In genomic region chr1:16205891-16206546, GRCh38 we compare ENCODE assay signal across 8 cellular contexts. TPM values are rescaled to one million over a fixed set of nuclear protein-coding genes. Genes with fewer than 3 reads are reported as not detected.
DNase-seq lines count a peak whose midpoint lies in the region; ATAC-seq and TF ChIP-seq lines count a peak whose summit lies in the region.

No MANE protein-coding gene starts in this region.

- no peaks in the 10 kb centered on the region for H3K36me3 Mint-ChIP-seq in activated naive CD4-positive, alpha-beta T cell treated with anti-CD3 and anti-CD28 coated beads for 36 hours (ENCODE audit: low read depth)
- peaks cover 24% of the 10 kb centered on the region for H3K36me3 Mint-ChIP-seq in activated B cell treated with CpG ODN at 0.5 μM for 24 hours (ENCODE audit: low read depth)
- peaks cover 9% of the 10 kb centered on the region for H3K36me3 Mint-ChIP-seq in stimulated activated memory B cell treated with anti-CD40 and anti-IgM and Interleukin-4, amounts not matched to agents 10 μg/mL and 1 μg/mL and 100 μg/mL, for 72 hours

- H3K27ac ChIP-seq in hepatocyte = peak overlapping the region; percentile 69

- no peak for TF ChIP-seq CTCF in activated B cell treated with CpG ODN at 0.5 μM for 24 hours (IDR thresholded peaks at IDR 0.05)
- TF ChIP-seq CTCF in hepatocyte (IDR thresholded peaks at IDR 0.05; ENCODE audit: poor library complexity) = no peak

- H3K9me2 ChIP-seq in hepatocyte (replicated peaks; ENCODE audit: insufficient read depth) = no peaks in the 10 kb centered on the region

- H2AFZ ChIP-seq in hepatocyte = peak overlapping the region; percentile 33

- H3K9me3 ChIP-seq in hepatocyte (ENCODE audit: low read depth) = no peaks in the 10 kb centered on the region

- no peaks in the 10 kb centered on the region for H3K27me3 ChIP-seq in hepatocyte

- peak overlapping the region; percentile 83 for H3K4me3 Mint-ChIP-seq in activated naive CD4-positive, alpha-beta T cell treated with anti-CD3 and anti-CD28 coated beads for 36 hours
- peak overlapping the region; percentile 91 for H3K4me3 Mint-ChIP-seq in activated B cell treated with CpG ODN at 0.5 μM for 24 hours
- peak overlapping the region; percentile 88 for H3K4me3 Mint-ChIP-seq in stimulated activated memory B cell treated with anti-CD40 and anti-IgM and Interleukin-4, amounts not matched to agents 10 μg/mL and 1 μg/mL and 100 μg/mL, for 72 hours

- CTCF ChIA-PET in activated naive CD4-positive, alpha-beta T cell treated with anti-CD3 and anti-CD28 coated beads for 36 hours (lab: Charles Lee) = interaction anchor here (1.2 to 1.7 kb wide), 2 partner anchors 40 to 124 kb away, joined by 3 to 4 read pairs; no protein-coding TSS in a partner anchor
- CTCF ChIA-PET in activated B cell treated with CpG ODN at 0.5 μM for 24 hours (lab: Charles Lee) = interaction anchor here (1.0 to 3.4 kb wide), 2 partner anchors 13 to 38 kb away, joined by 3 to 17 read pairs; no protein-coding TSS in a partner anchor

- no peaks in the 10 kb centered on the region for H3K9me3 Mint-ChIP-seq in activated naive CD4-positive, alpha-beta T cell treated with anti-CD3 and anti-CD28 coated beads for 36 hours
- H3K9me3 Mint-ChIP-seq in activated B cell treated with CpG ODN at 0.5 μM for 24 hours = no peaks in the 10 kb centered on the region
- no peaks in the 10 kb centered on the region for H3K9me3 Mint-ChIP-seq in stimulated activated memory B cell treated with anti-CD40 and anti-IgM and Interleukin-4, amounts not matched to agents 10 μg/mL and 1 μg/mL and 100 μg/mL, for 72 hours

- peak; percentile 1 for ATAC-seq in activated B cell treated with CpG ODN at 0.5 μM for 24 hours (ENCODE audit: low read depth)
- ATAC-seq in stimulated activated memory B cell treated with anti-CD40 and anti-IgM and Interleukin-4, amounts not matched to agents 10 μg/mL and 1 μg/mL and 100 μg/mL, for 72 hours = peak; percentile 6

- peaks cover 5% of the 10 kb centered on the region for H3K79me2 ChIP-seq in hepatocyte

- H3K4me3 ChIP-seq in hepatocyte = peak overlapping the region; percentile 25

- intact Hi-C loops in activated naive CD4-positive, alpha-beta T cell treated with anti-CD3 and anti-CD28 coated beads for 36 hours (cut with micrococcal nuclease) = loop anchor here (1.0 to 2.0 kb wide), 7 partner anchors 11 to 681 kb away; partner anchors contain the start of genes CASP9, DDI2, NECAP2 and SZRD1
- intact Hi-C loops in activated B cell treated with CpG ODN at 0.5 μM for 24 hours (cut with micrococcal nuclease) = loop anchor here (1.0 to 5.0 kb wide), 4 partner anchors 37 to 679 kb away; partner anchors contain the start of genes DNAJC16 and FBXO42

- peak overlapping the region; percentile 87 for H3K27ac Mint-ChIP-seq in activated naive CD4-positive, alpha-beta T cell treated with anti-CD3 and anti-CD28 coated beads for 36 hours
- H3K27ac Mint-ChIP-seq in activated B cell treated with CpG ODN at 0.5 μM for 24 hours = no peak overlapping the region
- H3K27ac Mint-ChIP-seq in stimulated activated memory B cell treated with anti-CD40 and anti-IgM and Interleukin-4, amounts not matched to agents 10 μg/mL and 1 μg/mL and 100 μg/mL, for 72 hours = peak overlapping the region; percentile 83

- H3K4me1 ChIP-seq in hepatocyte (ENCODE audit: insufficient read depth) = peaks cover 26% of the 10 kb centered on the region

- POLR2A ChIA-PET in activated B cell treated with CpG ODN at 0.5 μM for 24 hours (lab: Charles Lee) = interaction anchor here (0.5 to 1.7 kb wide), 4 partner anchors 11 to 501 kb away, joined by 3 to 32 read pairs (median 5); partner anchors contain the start of gene CPLANE2

- H4K20me1 ChIP-seq in hepatocyte (ENCODE audit: insufficient read depth, poor library complexity, severe bottlenecking) = no peaks in the 10 kb centered on the region

- H3K4me1 Mint-ChIP-seq in activated naive CD4-positive, alpha-beta T cell treated with anti-CD3 and anti-CD28 coated beads for 36 hours (ENCODE audit: low read depth) = peaks cover 4% of the 10 kb centered on the region
- peaks cover 3% of the 10 kb centered on the region for H3K4me1 Mint-ChIP-seq in activated B cell treated with CpG ODN at 0.5 μM for 24 hours
- peaks cover 12% of the 10 kb centered on the region for H3K4me1 Mint-ChIP-seq in stimulated activated memory B cell treated with anti-CD40 and anti-IgM and Interleukin-4, amounts not matched to agents 10 μg/mL and 1 μg/mL and 100 μg/mL, for 72 hours

- no peak for DNase-seq in activated naive CD4-positive, alpha-beta T cell treated with anti-CD3 and anti-CD28 coated beads for 36 hours
- no peak for DNase-seq in activated naive CD4-positive, alpha-beta T cell (lab: John Stamatoyannopoulos, UW)
- DNase-seq in activated B cell treated with CpG ODN at 0.5 μM for 24 hours = no peak
- no peak for DNase-seq in hepatocyte (ENCODE audit: low spot score)
- no peak for DNase-seq in ureter (ENCODE audit: low spot score)
- DNase-seq in CD1c-positive myeloid dendritic cell (ENCODE audit: extremely low spot score) = no peak
- no peak for DNase-seq in activated gamma-delta T cell treated with Interleukin-2 at 50 U/mL for 16 hours

- WGBS in hepatocyte (ENCODE audit: low lambda C conversion rate, missing lambda C conversion rate) = 91% methylated on average over 17 of the region's 38 CpGs

- peak overlapping the region; percentile 76 for H3K4me2 ChIP-seq in hepatocyte

- no peaks in the 10 kb centered on the region for H3K27me3 Mint-ChIP-seq in activated naive CD4-positive, alpha-beta T cell treated with anti-CD3 and anti-CD28 coated beads for 36 hours (ENCODE audit: low read depth)
- H3K27me3 Mint-ChIP-seq in activated B cell treated with CpG ODN at 0.5 μM for 24 hours = no peaks in the 10 kb centered on the region
- no peaks in the 10 kb centered on the region for H3K27me3 Mint-ChIP-seq in stimulated activated memory B cell treated with anti-CD40 and anti-IgM and Interleukin-4, amounts not matched to agents 10 μg/mL and 1 μg/mL and 100 μg/mL, for 72 hours

- H3K36me3 ChIP-seq in hepatocyte (replicated peaks; ENCODE audit: insufficient read depth, low read depth) = no peaks in the 10 kb centered on the region

RNA-seq across cellular contexts. Expression of gene ARHGEF19, which starts 6.4 kb away (rescaled TPM):
- total RNA-seq in activated naive CD4-positive, alpha-beta T cell treated with anti-CD3 and anti-CD28 coated beads for 36 hours = 1 to 10 TPM; 5.3 to 5.9 TPM
- total RNA-seq in activated B cell treated with CpG ODN at 0.5 μM for 24 hours (7.6 and 7.7 TPM in 2 replicates), hepatocyte (15.9 and 21.0 TPM in 2 replicates), ureter (24.8 TPM)
- 24.7 and 24.8 TPM in 2 replicates for polyA plus RNA-seq in hepatocyte

RNA-seq across cellular contexts. Expression of gene CPLANE2, which starts 31.0 kb away (rescaled TPM):
- 1 to 10 TPM; 2.7 to 4.0 TPM for total RNA-seq in activated naive CD4-positive, alpha-beta T cell treated with anti-CD3 and anti-CD28 coated beads for 36 hours
- 5.0 and 5.1 TPM in 2 replicates for total RNA-seq in activated B cell treated with CpG ODN at 0.5 μM for 24 hours
- total RNA-seq in hepatocyte = 5.4 and 6.6 TPM in 2 replicates
- polyA plus RNA-seq in hepatocyte = 2.9 and 6.6 TPM in 2 replicates
- 9.0 TPM for total RNA-seq in ureter

RNA-seq across cellular contexts. Expression of gene EPHA2, which starts 50.1 kb away (rescaled TPM):
- under 1 TPM; 0.29 to 0.54 TPM for total RNA-seq in activated naive CD4-positive, alpha-beta T cell treated with anti-CD3 and anti-CD28 coated beads for 36 hours
- total RNA-seq in activated B cell treated with CpG ODN at 0.5 μM for 24 hours = not detected in 2 replicates
- 26.7 and 27.3 TPM in 2 replicates for total RNA-seq in hepatocyte
- 20.0 and 20.4 TPM in 2 replicates for polyA plus RNA-seq in hepatocyte
- 58.9 TPM for total RNA-seq in ureter

Comparison
In these comparisons a context has a peak if more than half of its experiments do, and no peak if none do; other contexts are left out.
1. RNA of gene EPHA2, which starts 50.1 kb away (total RNA-seq): 58.9 TPM in ureter (single experiment) and 26.7 to 27.3 TPM in hepatocyte; 0.29 to 0.54 TPM in activated naive CD4-positive, alpha-beta T cell treated with anti-CD3 and anti-CD28 coated beads for 36 hours and not detected in activated B cell treated with CpG ODN at 0.5 μM for 24 hours; every median in the first group is over 10 times any median in the second.
2. Peak in every context shown above with its lines, with median percentiles within 50 percentile points of each other: H3K4me3 Mint-ChIP-seq.